In the genomic region with DNA sequence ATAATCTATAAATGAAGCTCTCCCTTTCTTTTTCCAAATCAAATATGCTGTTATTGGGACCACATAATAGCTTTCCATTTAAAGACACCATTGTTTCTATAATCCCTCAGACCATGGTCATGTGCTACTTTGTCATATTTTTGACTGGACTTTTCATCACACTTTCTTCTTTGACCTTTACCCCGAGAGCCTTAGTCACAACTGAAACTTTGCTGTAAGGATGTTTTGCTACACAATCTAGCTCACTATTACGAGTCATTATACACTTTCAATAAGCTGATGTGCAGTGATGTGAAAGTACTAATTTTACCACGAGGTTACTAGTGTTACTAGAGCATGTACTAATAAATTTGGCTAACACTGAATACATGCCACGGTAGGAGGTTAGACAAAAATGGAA, we compare ENCODE assay signal across 1 cellular context.
TF ChIP-seq lines count a peak whose summit lies in the region.

No MANE protein-coding gene starts in this region.

TF ChIP-seq in endothelial cell of umbilical vein, 7 proteins besides CTCF, POLR2A, EP300 and RAD21:
- TF ChIP-seq EZH2 (IDR thresholded peaks at IDR 0.05; ENCODE audit: borderline replicate concordance, low read depth, low read length, severe bottlenecking), result no peak
- peak; percentile 29 for TF ChIP-seq JUN (IDR thresholded peaks at IDR 0.05; ENCODE audit: borderline replicate concordance, insufficient read depth, insufficient read length, low read depth)
- peak; percentile 36 for TF ChIP-seq FOS (IDR thresholded peaks at IDR 0.05; ENCODE audit: borderline replicate concordance, insufficient read depth, low read length)
- no peak for TF ChIP-seq MYC (IDR thresholded peaks at IDR 0.05; ENCODE audit: low read depth, low read length)
- TF ChIP-seq GATA2 (IDR thresholded peaks at IDR 0.05; ENCODE audit: insufficient read depth, insufficient read length, low read depth, low read length), result no peak
- no peak for TF ChIP-seq POLR2AphosphoS5 (IDR thresholded peaks at IDR 0.05; ENCODE audit: insufficient read depth, low read depth, low read length)
